Comparison of ENCODE assay signal across 19 cellular contexts in genomic region chr9:77981907-77982306, GRCh38. TPM values are rescaled to one million over a fixed set of nuclear protein-coding genes. Genes with fewer than 3 reads are reported as not detected.
A peak's percentile ranks its signal among the peaks of the same experiment; 100 is the strongest.
DNase-seq lines count a peak whose midpoint lies in the region; ATAC-seq, FAIRE-seq and TF ChIP-seq lines count a peak whose summit lies in the region.
"Had no signal": no experiment of that assay in that cellular context is flagged by ENCODE, and none has a peak within 500 bp of the region (broad histone marks: within the 10 kb centered on the region; RNA-seq: fewer than 3 reads in every experiment).

No MANE protein-coding gene starts in this region.

- H3K27me3 Mint-ChIP-seq in CD4-positive, alpha-beta T cell, result no peaks in the 10 kb centered on the region
- no peaks in the 10 kb centered on the region for H3K27me3 Mint-ChIP-seq in nephron progenitor cell (ENCODE audit: low read depth, poor library complexity)
- H3K27me3 Mint-ChIP-seq: activated CD4-positive, alpha-beta memory T cell treated with anti-CD3 and anti-CD28 coated beads for 36 hours; CD8-positive, alpha-beta memory T cell; stimulated activated memory B cell treated with anti-CD40 and anti-IgM and Interleukin-4, amounts not matched to agents 10 μg/mL and 1 μg/mL and 100 μg/mL, for 72 hours had no signal

- no peaks in the 10 kb centered on the region for H3K27me3 ChIP-seq in CD4-positive, alpha-beta T cell (ENCODE audit: control insufficient read depth, insufficient read depth, low read length)
- H3K27me3 ChIP-seq in HL-60 (ENCODE audit: insufficient read depth, poor library complexity, severe bottlenecking) (no peaks in the 10 kb centered on the region), colonic mucosa (no peaks in the 10 kb centered on the region)
- H3K27me3 ChIP-seq: gastrocnemius medialis, ovary had no signal

- POLR2A ChIA-PET in CD4-positive, alpha-beta T cell (lab: Charles Lee), result interaction anchor here (0.8 to 2.7 kb wide), 2 partner anchors 49 to 140 kb away, joined by 3 to 8 read pairs; partner anchors contain the start of gene GNAQ

- intact Hi-C loops in CD4-positive, alpha-beta T cell (cut with DNase I, micrococcal nuclease), result no loop called here
- intact Hi-C loops in colonic mucosa (cut with DNase I), result loop anchor here (5.0 kb wide), 1 partner anchor 35 kb away; no protein-coding TSS in a partner anchor

- no peaks in the 10 kb centered on the region for H3K36me3 ChIP-seq in colonic mucosa
- H3K36me3 ChIP-seq: gastrocnemius medialis, ovary had no signal

- H3K4me3 Mint-ChIP-seq in CD4-positive, alpha-beta T cell, result peak overlapping the region; percentile 60
- H3K4me3 Mint-ChIP-seq in nephron progenitor cell, result no peak overlapping the region
- H3K4me3 Mint-ChIP-seq: activated CD4-positive, alpha-beta memory T cell treated with anti-CD3 and anti-CD28 coated beads for 36 hours; memory B cell; stimulated activated memory B cell treated with anti-CD40 and anti-IgM and Interleukin-4, amounts not matched to agents 10 μg/mL and 1 μg/mL and 100 μg/mL, for 72 hours had no signal

- H3K4me1 Mint-ChIP-seq in CD4-positive, alpha-beta T cell (ENCODE audit: low read depth), result peaks cover 86% of the 10 kb centered on the region
- peaks cover 54% of the 10 kb centered on the region for H3K4me1 Mint-ChIP-seq in nephron progenitor cell

- no peak for TF ChIP-seq CTCF in CD4-positive, alpha-beta T cell (IDR thresholded peaks at IDR 0.05)
- no peak for TF ChIP-seq CTCF in HL-60 (IDR thresholded peaks at IDR 0.05; ENCODE audit: insufficient read depth, low read length)
- no peak for TF ChIP-seq CTCF in colonic mucosa (IDR thresholded peaks at IDR 0.05)
- TF ChIP-seq CTCF in nephron progenitor cell (IDR thresholded peaks at IDR 0.05), result no peak

- peak overlapping the region in 1 of 2 donors; percentile 49 for H3K9ac ChIP-seq in colonic mucosa (ENCODE audit: low read depth in 2 of 2, low read length in 2 of 2)

- H3K4me1 ChIP-seq in colonic mucosa, result peaks cover 19% of the 10 kb centered on the region

- no peak for FAIRE-seq in frontal cortex (lab: Jason Lieb, UNC)
- FAIRE-seq: TTC549 had no signal

- peak overlapping the region; percentile 55 for H3K27ac Mint-ChIP-seq in CD4-positive, alpha-beta T cell
- peak overlapping the region; percentile 3 for H3K27ac Mint-ChIP-seq in nephron progenitor cell
- H3K27ac Mint-ChIP-seq: activated CD4-positive, alpha-beta memory T cell treated with anti-CD3 and anti-CD28 coated beads for 36 hours; memory B cell; stimulated activated memory B cell treated with anti-CD40 and anti-IgM and Interleukin-4, amounts not matched to agents 10 μg/mL and 1 μg/mL and 100 μg/mL, for 72 hours had no signal

- DNase-seq in CD4-positive, alpha-beta T cell, result no peak
- DNase-seq in HL-60 (ENCODE audit: low read depth in 1 of 2, low spot score in 1 of 2), result no peak
- DNase-seq in colonic mucosa, result no peak
- no peak for DNase-seq in nephron progenitor cell
- no peak for DNase-seq in ecto neural progenitor cell (ENCODE audit: low spot score)
- no peak for DNase-seq in GDM1 (lab: John Stamatoyannopoulos, UW)
- no peak for DNase-seq in frontal cortex (ENCODE audit: low spot score in 2 of 2)
- DNase-seq: activated CD4-positive, alpha-beta memory T cell treated with anti-CD3 and anti-CD28 coated beads for 36 hours; CD8-positive, alpha-beta memory T cell; effector memory CD4-positive, alpha-beta T cell; H7; NCI-H1048; ovary; SHP77 had no signal

- H3K27ac ChIP-seq in CD4-positive, alpha-beta T cell (ENCODE audit: low read depth, low read length), result no peak overlapping the region
- H3K27ac ChIP-seq in HL-60 (replicated peaks) (peak overlapping the region; percentile 30), colonic mucosa (peak overlapping the region; percentile 80)
- H3K27ac ChIP-seq: ovary had no signal

- no peak for ATAC-seq in CD4-positive, alpha-beta T cell (ENCODE audit: poor library complexity)
- ATAC-seq: stimulated activated memory B cell treated with anti-CD40 and anti-IgM and Interleukin-4, amounts not matched to agents 10 μg/mL and 1 μg/mL and 100 μg/mL, for 72 hours had no signal

- no peaks in the 10 kb centered on the region for H3K9me3 Mint-ChIP-seq in CD4-positive, alpha-beta T cell
- H3K9me3 Mint-ChIP-seq in nephron progenitor cell, result peaks cover 3% of the 10 kb centered on the region
- H3K9me3 Mint-ChIP-seq: activated CD4-positive, alpha-beta memory T cell treated with anti-CD3 and anti-CD28 coated beads for 36 hours; CD8-positive, alpha-beta memory T cell; memory B cell; stimulated activated memory B cell treated with anti-CD40 and anti-IgM and Interleukin-4, amounts not matched to agents 10 μg/mL and 1 μg/mL and 100 μg/mL, for 72 hours had no signal

- H3K4me3 ChIP-seq in HL-60 (replicated peaks; ENCODE audit: insufficient read depth, low read length) (no peak overlapping the region), colonic mucosa (no peak overlapping the region)
- H3K4me3 ChIP-seq: gastrocnemius medialis, ovary, skin epidermis had no signal

- CTCF ChIA-PET in CD4-positive, alpha-beta T cell (lab: Charles Lee), result interaction anchor here (1.3 to 1.4 kb wide), 2 partner anchors 12 to 54 kb away, joined by 4 read pairs; no protein-coding TSS in a partner anchor

- no peaks in the 10 kb centered on the region for H3K36me3 Mint-ChIP-seq in CD4-positive, alpha-beta T cell (ENCODE audit: low read depth)
- peaks cover 25% of the 10 kb centered on the region for H3K36me3 Mint-ChIP-seq in nephron progenitor cell (ENCODE audit: low read depth)
- H3K36me3 Mint-ChIP-seq: activated CD4-positive, alpha-beta memory T cell treated with anti-CD3 and anti-CD28 coated beads for 36 hours; CD8-positive, alpha-beta memory T cell; memory B cell; stimulated activated memory B cell treated with anti-CD40 and anti-IgM and Interleukin-4, amounts not matched to agents 10 μg/mL and 1 μg/mL and 100 μg/mL, for 72 hours had no signal

- H3K9me3 ChIP-seq in CD4-positive, alpha-beta T cell (ENCODE audit: control insufficient read depth, low read length), result no peaks in the 10 kb centered on the region
- H3K9me3 ChIP-seq in colonic mucosa, result no peaks in the 10 kb centered on the region
- H3K9me3 ChIP-seq: gastrocnemius medialis, ovary had no signal

RNA-seq across cellular contexts. Expression of gene GNAQ, which starts 49.7 kb away (rescaled TPM):
- 10 to 100 TPM; 55.5 to 55.9 TPM for total RNA-seq in CD4-positive, alpha-beta T cell
- total RNA-seq in colonic mucosa, result 100 to 1,000 TPM in 1 of 2 donors, 10 to 100 TPM in 1; 75.6 to 105 TPM
- total RNA-seq in frontal cortex, result 172 TPM
